In genomic region chr4:165151734-165152133, GRCh38 we compare ENCODE assay signal across 17 cellular contexts.
"Had no signal": no experiment of that assay in that cellular context is flagged by ENCODE, and none has a peak within 500 bp of the region (broad histone marks: within the 10 kb centered on the region; RNA-seq: fewer than 3 reads in every experiment).

No MANE protein-coding gene starts in this region.

- H3K4me1 ChIP-seq: ascending aorta, colonic mucosa, esophagus squamous epithelium, psoas muscle had no signal

- H3K4me1 Mint-ChIP-seq: immature natural killer cell; neural crest cell; stimulated activated naive CD8-positive, alpha-beta T cell treated with anti-CD3 and anti-CD28 coated beads, Interleukin-15, amount 100 ng/mL, for 72 hours had no signal

- H3K36me3 ChIP-seq: ascending aorta, colonic mucosa, esophagus squamous epithelium, right lobe of liver had no signal

- H3K4me3 Mint-ChIP-seq: immature natural killer cell; neural crest cell; stimulated activated naive CD8-positive, alpha-beta T cell treated with anti-CD3 and anti-CD28 coated beads, Interleukin-15, amount 100 ng/mL, for 72 hours; T-helper 2 cell treated with Interferon-gamma antibody and Interleukin-4, amounts not matched to agents 5 μg/mL and 100 μg/mL, for 36 hours had no signal

- H3K27ac Mint-ChIP-seq: immature natural killer cell; T-helper 2 cell treated with Interferon-gamma antibody and Interleukin-4, amounts not matched to agents 5 μg/mL and 100 μg/mL, for 36 hours had no signal

- H3K27me3 ChIP-seq: ascending aorta, colonic mucosa, esophagus squamous epithelium, right lobe of liver had no signal

- H3K9me3 Mint-ChIP-seq: T-helper 2 cell treated with Interferon-gamma antibody and Interleukin-4, amounts not matched to agents 5 μg/mL and 100 μg/mL, for 36 hours had no signal

- H3K27me3 Mint-ChIP-seq: stimulated activated naive CD8-positive, alpha-beta T cell treated with anti-CD3 and anti-CD28 coated beads, Interleukin-15, amount 100 ng/mL, for 72 hours had no signal

- DNase-seq: activated CD4-positive, alpha-beta T cell treated with anti-CD3 and anti-CD28 coated beads, Interleukin-2, amount 50 U/mL, for 1 hour; activated CD4-positive, CD25-positive, alpha-beta regulatory T cell; activated CD8-positive, alpha-beta memory T cell treated with anti-CD3 and anti-CD28 coated beads for 24 hours; activated naive CD4-positive, alpha-beta T cell treated with Interleukin-2 at 50 U/mL for 16 hours; caudate nucleus; colonic mucosa; esophagus squamous epithelium; head of caudate nucleus; immature natural killer cell; left cardiac atrium; psoas muscle; right lobe of liver; stimulated activated naive CD8-positive, alpha-beta T cell treated with anti-CD3 and anti-CD28 coated beads, Interleukin-15, amount 100 ng/mL, for 72 hours had no signal

- H3K4me3 ChIP-seq: ascending aorta, colonic mucosa, esophagus squamous epithelium, lung, psoas muscle, right lobe of liver had no signal

- ATAC-seq: left cardiac atrium; psoas muscle; right lobe of liver; stimulated activated naive CD8-positive, alpha-beta T cell treated with anti-CD3 and anti-CD28 coated beads, Interleukin-15, amount 100 ng/mL, for 72 hours had no signal

- H3K27ac ChIP-seq: ascending aorta, colonic mucosa, esophagus squamous epithelium, psoas muscle had no signal

- H3K36me3 Mint-ChIP-seq: immature natural killer cell had no signal

- H3K9me3 ChIP-seq: ascending aorta, colonic mucosa, esophagus squamous epithelium, psoas muscle, right lobe of liver had no signal
